ENCODE assay signal across 2 cellular contexts in genomic region chr16:84397090-84397489, GRCh38.
TF ChIP-seq lines count a peak whose summit lies in the region.

No MANE protein-coding gene starts in this region.

TF ChIP-seq in HepG2, 621 proteins besides CTCF, POLR2A, EP300 and RAD21 (continued from another document):
- no peak for TF ChIP-seq CREM (IDR thresholded peaks at IDR 0.05)
- TF ChIP-seq CREM (CRISPR knock-in tag; IDR thresholded peaks at IDR 0.05) = no peak
- no peak for TF ChIP-seq HBP1 (CRISPR knock-in tag; IDR thresholded peaks at IDR 0.05; ENCODE audit: low read depth)
- TF ChIP-seq CENPX (CRISPR knock-in tag; IDR thresholded peaks at IDR 0.05) = no peak
- TF ChIP-seq ZNF841 (CRISPR knock-in tag; IDR thresholded peaks at IDR 0.05; ENCODE audit: borderline replicate concordance) = no peak
- no peak for TF ChIP-seq ZNF75D (CRISPR knock-in tag; IDR thresholded peaks at IDR 0.05; ENCODE audit: borderline replicate concordance)
- TF ChIP-seq, protein P1, sequence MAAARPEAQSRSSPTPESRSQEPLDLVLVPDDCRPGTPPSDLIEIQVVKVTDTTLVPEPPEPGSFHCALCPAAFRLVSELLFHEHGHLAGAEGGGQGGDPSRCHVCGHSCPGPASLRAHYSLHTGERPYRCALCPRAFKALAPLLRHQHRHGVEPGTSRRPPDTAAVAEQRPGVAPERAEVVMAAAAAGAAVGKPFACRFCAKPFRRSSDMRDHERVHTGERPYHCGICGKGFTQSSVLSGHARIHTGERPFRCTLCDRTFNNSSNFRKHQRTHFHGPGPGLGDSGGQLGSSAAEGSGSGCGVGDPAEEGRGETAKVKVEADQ (CRISPR knock-in tag; IDR thresholded peaks at IDR 0.05; ENCODE audit: borderline replicate concordance) = no peak
- TF ChIP-seq ZNF788 (CRISPR knock-in tag; IDR thresholded peaks at IDR 0.05; ENCODE audit: borderline replicate concordance) = no peak
- no peak for TF ChIP-seq ZNF547 (CRISPR knock-in tag; IDR thresholded peaks at IDR 0.05)
- no peak for TF ChIP-seq NCOA1 (CRISPR knock-in tag; IDR thresholded peaks at IDR 0.05)
TF ChIP-seq in HepG2: peak in this region for 0.

TF ChIP-seq in WTC11, 78 proteins besides CTCF, POLR2A, EP300 and RAD21 (continued from another document):
- TF ChIP-seq ZSCAN18 (CRISPR knock-in tag; IDR thresholded peaks at IDR 0.05) (no peak), ZNF138 (CRISPR knock-in tag; conservative IDR thresholded peaks at IDR 0.05) (no peak), NFE2L1 (CRISPR knock-in tag; IDR thresholded peaks at IDR 0.05) (no peak), PRRX2 (CRISPR knock-in tag; IDR thresholded peaks at IDR 0.05) (no peak), SMAD3 (CRISPR knock-in tag; IDR thresholded peaks at IDR 0.05; ENCODE audit: borderline replicate concordance) (no peak), PRDM15 (CRISPR knock-in tag; IDR thresholded peaks at IDR 0.05) (no peak)
- TF ChIP-seq, protein P2, sequence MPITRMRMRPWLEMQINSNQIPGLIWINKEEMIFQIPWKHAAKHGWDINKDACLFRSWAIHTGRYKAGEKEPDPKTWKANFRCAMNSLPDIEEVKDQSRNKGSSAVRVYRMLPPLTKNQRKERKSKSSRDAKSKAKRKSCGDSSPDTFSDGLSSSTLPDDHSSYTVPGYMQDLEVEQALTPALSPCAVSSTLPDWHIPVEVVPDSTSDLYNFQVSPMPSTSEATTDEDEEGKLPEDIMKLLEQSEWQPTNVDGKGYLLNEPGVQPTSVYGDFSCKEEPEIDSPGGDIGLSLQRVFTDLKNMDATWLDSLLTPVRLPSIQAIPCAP (CRISPR knock-in tag; IDR thresholded peaks at IDR 0.05) = no peak
